In genomic region chr21:10119342-10119741, GRCh38 we compare ENCODE assay signal across 6 cellular contexts.
DNase-seq lines count a peak whose midpoint lies in the region; ATAC-seq, FAIRE-seq and TF ChIP-seq lines count a peak whose summit lies in the region.
"Not testable (repeated sequence)": the region's sequence is repeated elsewhere in the genome, so short reads cannot be mapped to it uniquely, and the experiment has no call there.

No MANE protein-coding gene starts in this region.

- H3K36me3 ChIP-seq in NT2/D1 (ENCODE audit: insufficient read depth, insufficient read length, low read length); K562 (ENCODE audit: control insufficient read depth, insufficient read depth, low read length); sigmoid colon; upper lobe of right lung: not testable (repeated sequence)

- H4K20me1 ChIP-seq in K562 (replicated peaks; ENCODE audit: control insufficient read depth, insufficient read depth, low read length): not testable (repeated sequence)

- ATAC-seq in K562: peak; percentile 67
- not testable (repeated sequence) for ATAC-seq in right cardiac atrium, upper lobe of right lung

- not testable (repeated sequence) for H3K27me3 ChIP-seq in NT2/D1 (ENCODE audit: insufficient read depth, insufficient read length); K562 (ENCODE audit: control insufficient read depth in 2 of 2, insufficient read depth in 2 of 2, low read length in 2 of 2); right cardiac atrium (ENCODE audit: control insufficient read depth, insufficient read depth); sigmoid colon; upper lobe of right lung

- H3K9me3 ChIP-seq in NT2/D1 (ENCODE audit: insufficient read depth, low read length); K562 (replicated peaks; ENCODE audit: control insufficient read depth, insufficient read depth, low read depth, low read length); right cardiac atrium (ENCODE audit: control insufficient read depth, low read length); sigmoid colon; upper lobe of right lung: not testable (repeated sequence)

- POLR2A ChIA-PET in K562 (lab: Yijun Ruan, JAX): not testable (repeated sequence)

- not testable (repeated sequence) for FAIRE-seq in K562 (lab: Jason Lieb, UNC)

- TF ChIP-seq POLR2A in K562 (conservative IDR thresholded peaks at IDR 0.05); sigmoid colon (IDR thresholded peaks at IDR 0.05): not testable (repeated sequence)

- peak overlapping the region; percentile 64; the same call in 2 of the 3 replicates for H3K27ac ChIP-seq in K562 (ENCODE audit: extremely low read depth, low read depth, low read length)
- H3K27ac ChIP-seq in right cardiac atrium (ENCODE audit: low read length); sigmoid colon; upper lobe of right lung: not testable (repeated sequence)

- peak overlapping the region; percentile 11 for H3K4me3 ChIP-seq in NT2/D1 (ENCODE audit: insufficient read length, low read depth)
- peak overlapping the region; percentile 33 for H3K4me3 ChIP-seq in K562
- not testable (repeated sequence) for H3K4me3 ChIP-seq in right cardiac atrium (ENCODE audit: low read length); sigmoid colon; upper lobe of right lung

- in situ Hi-C loops in K562 (cut with MboI): not testable (repeated sequence)

- not testable (repeated sequence) for TF ChIP-seq CTCF in K562 (IDR thresholded peaks at IDR 0.05 in 2 of 3, conservative IDR thresholded peaks at IDR 0.05 in 1 of 3; ENCODE audit: insufficient read depth in 2 of 3, low read depth in 1 of 3, low read length in 3 of 3); sigmoid colon (IDR thresholded peaks at IDR 0.05); upper lobe of right lung (IDR thresholded peaks at IDR 0.05)

- CTCF ChIA-PET in K562 (lab: Yijun Ruan, JAX; ENCODE audit: low intra/inter-chr PET ratio): not testable (repeated sequence)

- WGBS in K562 (ENCODE audit: insufficient coverage, low coverage, missing lambda C conversion rate): 4% methylated on average over 4 of the region's 40 CpGs
- WGBS in right cardiac atrium: 64% methylated on average over 34 of the region's 40 CpGs
- WGBS in sigmoid colon, 2 donors: 78 to 90% methylated on average over 39 to 40 of the region's 40 CpGs

- not testable (repeated sequence) for H3K4me2 ChIP-seq in K562 (ENCODE audit: insufficient read depth, low read length)

- peak overlapping the region; percentile 44; the same call in 1 of the 2 replicates for H2AFZ ChIP-seq in K562 (ENCODE audit: low read depth, low read length)

- H3K4me1 ChIP-seq in NT2/D1 (ENCODE audit: insufficient read depth, insufficient read length); right cardiac atrium (ENCODE audit: control insufficient read depth, insufficient read depth, low read length); sigmoid colon; upper lobe of right lung: not testable (repeated sequence)
- H3K4me1 ChIP-seq in K562 (replicated peaks in 1 of 2; ENCODE audit: control insufficient read depth in 2 of 2, insufficient read depth in 2 of 2, low read length in 2 of 2): peaks cover 0 to 14% of the 10 kb centered on the region in 2 experiments; a peak in 2 of 5 replicates

- not testable (repeated sequence) for TF ChIP-seq RAD21 in K562 (CRISPR knock-in tag; conservative IDR thresholded peaks at IDR 0.05 in 1 of 2, IDR thresholded peaks at IDR 0.05 in 1 of 2)

- not testable (repeated sequence) for H3K9me1 ChIP-seq in K562 (ENCODE audit: control insufficient read depth, insufficient read depth, low read length)

- H3K9ac ChIP-seq in NT2/D1 (ENCODE audit: insufficient read length, low read depth): not testable (repeated sequence)
- peak overlapping the region; percentile 44 to 84; a peak in 3 of 4 replicates for H3K9ac ChIP-seq in K562 (ENCODE audit: insufficient read depth in 1 of 2, low read depth in 2 of 2, low read length in 2 of 2)

- not testable (repeated sequence) for TF ChIP-seq EP300 in K562 (IDR thresholded peaks at IDR 0.05; ENCODE audit: low read length); sigmoid colon (IDR thresholded peaks at IDR 0.05)

- H3K79me2 ChIP-seq in K562 (ENCODE audit: control insufficient read depth, insufficient read depth, low read length): not testable (repeated sequence)

- DNase-seq in NT2/D1 (ENCODE audit: low read depth, low spot score): not testable (repeated sequence)
- DNase-seq in K562 (ENCODE audit: extremely low read depth in 1 of 4, low spot score in 3 of 4): peak in 1 of 4 experiments; percentile 52
- peak in 2 of 3 donors; percentile 30 to 39 for DNase-seq in right cardiac atrium
- DNase-seq in mesenteric fat pad (ENCODE audit: low spot score): peak; percentile 71
- peak; percentile 34 for DNase-seq in sigmoid colon
- DNase-seq in upper lobe of right lung: peak; percentile 61

- BruUV-seq in K562 (replicated peaks; lab: Mats Ljungman, UMichigan): not testable (repeated sequence)

- intact Hi-C loops in K562 (cut with micrococcal nuclease); right cardiac atrium (cut with DNase I); sigmoid colon (cut with DNase I); upper lobe of right lung (cut with DNase I): not testable (repeated sequence)

TF ChIP-seq in K562, 482 proteins besides CTCF, POLR2A, EP300 and RAD21:
- TF ChIP-seq RBFOX2 (IDR thresholded peaks at IDR 0.05; ENCODE audit: low read depth, low read length) (peak; percentile 74), TAF1 (IDR thresholded peaks at IDR 0.05; ENCODE audit: control insufficient read depth, extremely low read depth, insufficient read depth, low read length, severe bottlenecking) (peak; percentile 37), VEZF1 (CRISPR knock-in tag; IDR thresholded peaks at IDR 0.05) (peak; percentile 57), PHF8 (IDR thresholded peaks at IDR 0.05; ENCODE audit: borderline replicate concordance, low read length) (peak; percentile 46; the same call in 1 of the 2 replicates), POLR2G (IDR thresholded peaks at IDR 0.05; ENCODE audit: low read depth, low read length) (peak; percentile 78), YY1 (IDR thresholded peaks at IDR 0.05; ENCODE audit: borderline replicate concordance in 1 of 3, control insufficient read depth in 1 of 3, extremely low read depth in 1 of 3, insufficient read depth in 3 of 3, insufficient read length in 1 of 3, insufficient replicate concordance in 2 of 3, low read depth in 1 of 3, low read length in 2 of 3) (peak in 2 of 3 experiments; percentile 57 to 59)
